ENCODE assay signal across 14 cellular contexts in genomic region chr1:19079983-19080472, GRCh38.
A peak's percentile ranks its signal among the peaks of the same experiment; 100 is the strongest.
DNase-seq lines count a peak whose midpoint lies in the region; ATAC-seq and TF ChIP-seq lines count a peak whose summit lies in the region.
"Had no signal": no experiment of that assay in that cellular context is flagged by ENCODE, and none has a peak within 500 bp of the region (broad histone marks: within the 10 kb centered on the region; RNA-seq: fewer than 3 reads in every experiment).

No MANE protein-coding gene starts in this region.

- peaks cover 43% of the 10 kb centered on the region for H3K4me1 Mint-ChIP-seq in CD14-positive monocyte
- H3K4me1 Mint-ChIP-seq in activated T-helper 17 cell treated with anti-CD3 and anti-CD28 coated beads, Interleukin-2, amount 50 U/mL, for 72 hours: peaks cover 7% of the 10 kb centered on the region
- H3K4me1 Mint-ChIP-seq in effector memory CD8-positive, alpha-beta T cell (ENCODE audit: low read depth in 2 of 2): peaks cover 2 to 11% of the 10 kb centered on the region in 2 donors
- H3K4me1 Mint-ChIP-seq in activated CD8-positive, alpha-beta memory T cell treated with anti-CD3 and anti-CD28 coated beads, Interleukin-2, amount 10 ng/mL, durations not matched to agents 7 days and 5 days: peaks cover 13% of the 10 kb centered on the region

- H3K27ac Mint-ChIP-seq in CD14-positive monocyte: peak overlapping the region; percentile 91 to 97 (median 96)
- peak overlapping the region; percentile 17 for H3K27ac Mint-ChIP-seq in activated T-helper 17 cell treated with anti-CD3 and anti-CD28 coated beads, Interleukin-2, amount 50 U/mL, for 72 hours
- H3K27ac Mint-ChIP-seq in effector memory CD8-positive, alpha-beta T cell: no peak overlapping the region
- no peak overlapping the region for H3K27ac Mint-ChIP-seq in activated CD8-positive, alpha-beta memory T cell treated with anti-CD3 and anti-CD28 coated beads, Interleukin-2, amount 10 ng/mL, durations not matched to agents 7 days and 5 days
- H3K27ac Mint-ChIP-seq: activated CD8-positive, alpha-beta T cell treated with anti-CD3 and anti-CD28 coated beads, Interleukin-2, amount 10 ng/mL, durations not matched to agents 7 days and 5 days; memory B cell had no signal

- H3K4me3 Mint-ChIP-seq in CD14-positive monocyte: peak overlapping the region in 1 of 2 donors; percentile 90
- no peak overlapping the region for H3K4me3 Mint-ChIP-seq in activated T-helper 17 cell treated with anti-CD3 and anti-CD28 coated beads, Interleukin-2, amount 50 U/mL, for 72 hours
- H3K4me3 Mint-ChIP-seq in effector memory CD8-positive, alpha-beta T cell: no peak overlapping the region
- no peak overlapping the region for H3K4me3 Mint-ChIP-seq in activated CD8-positive, alpha-beta memory T cell treated with anti-CD3 and anti-CD28 coated beads, Interleukin-2, amount 10 ng/mL, durations not matched to agents 7 days and 5 days
- H3K4me3 Mint-ChIP-seq: activated CD8-positive, alpha-beta T cell treated with anti-CD3 and anti-CD28 coated beads, Interleukin-2, amount 10 ng/mL, durations not matched to agents 7 days and 5 days; memory B cell had no signal

- no peaks in the 10 kb centered on the region for H3K9me3 ChIP-seq in skeletal muscle tissue (ENCODE audit: control insufficient read depth in 3 of 3, low read length in 3 of 3)

- H3K36me3 ChIP-seq in skeletal muscle tissue (ENCODE audit: control insufficient read depth in 3 of 3, insufficient read depth in 3 of 3, low read length in 3 of 3): peaks cover 85 to 95% (median 93%) of the 10 kb centered on the region in 3 donors

- CTCF ChIA-PET in activated CD8-positive, alpha-beta memory T cell treated with anti-CD3 and anti-CD28 coated beads, Interleukin-2, amount 10 ng/mL, durations not matched to agents 7 days and 5 days (lab: Charles Lee): interaction anchor here (0.8 to 1.6 kb wide), 3 partner anchors 16 to 173 kb away, joined by 3 to 6 read pairs (median 3); no protein-coding TSS in a partner anchor

- no peak overlapping the region for H3K9ac ChIP-seq in skeletal muscle tissue (ENCODE audit: low read depth in 1 of 3, low read length in 3 of 3)

- intact Hi-C loops in CD14-positive monocyte (cut with micrococcal nuclease): loop anchor here (5.0 kb wide), 2 partner anchors 173 to 178 kb away; partner anchors contain the start of gene ALDH4A1 (in 1 of the 2)
- intact Hi-C loops in left colon (cut with DNase I, micrococcal nuclease): loop anchor here in 1 of 2 donors (10.0 kb wide), 1 partner anchor 165 kb away; no protein-coding TSS in a partner anchor

- H3K27me3 Mint-ChIP-seq in CD14-positive monocyte (ENCODE audit: low read depth in 3 of 3): peaks cover 0 to under 1% (median 0%) of the 10 kb centered on the region in 3 donors
- H3K27me3 Mint-ChIP-seq in activated T-helper 17 cell treated with anti-CD3 and anti-CD28 coated beads, Interleukin-2, amount 50 U/mL, for 72 hours: no peaks in the 10 kb centered on the region
- no peaks in the 10 kb centered on the region for H3K27me3 Mint-ChIP-seq in effector memory CD8-positive, alpha-beta T cell
- no peaks in the 10 kb centered on the region for H3K27me3 Mint-ChIP-seq in activated CD8-positive, alpha-beta memory T cell treated with anti-CD3 and anti-CD28 coated beads, Interleukin-2, amount 10 ng/mL, durations not matched to agents 7 days and 5 days
- H3K27me3 Mint-ChIP-seq: memory B cell had no signal

- no peaks in the 10 kb centered on the region for H3K27me3 ChIP-seq in skeletal muscle tissue (ENCODE audit: control insufficient read depth in 3 of 3, insufficient read depth in 3 of 3, low read length in 3 of 3)

- no peak for TF ChIP-seq CTCF in CD14-positive monocyte (IDR thresholded peaks at IDR 0.05)

- peaks cover 0 to 3% (median 0%) of the 10 kb centered on the region in 7 donors for H3K9me3 Mint-ChIP-seq in CD14-positive monocyte
- no peaks in the 10 kb centered on the region for H3K9me3 Mint-ChIP-seq in activated T-helper 17 cell treated with anti-CD3 and anti-CD28 coated beads, Interleukin-2, amount 50 U/mL, for 72 hours
- H3K9me3 Mint-ChIP-seq in effector memory CD8-positive, alpha-beta T cell: no peaks in the 10 kb centered on the region
- H3K9me3 Mint-ChIP-seq in activated CD8-positive, alpha-beta memory T cell treated with anti-CD3 and anti-CD28 coated beads, Interleukin-2, amount 10 ng/mL, durations not matched to agents 7 days and 5 days (ENCODE audit: low read depth): no peaks in the 10 kb centered on the region
- H3K9me3 Mint-ChIP-seq: memory B cell had no signal

- H3K4me1 ChIP-seq in skeletal muscle tissue (ENCODE audit: control insufficient read depth in 3 of 3, insufficient read depth in 3 of 3, low read length in 3 of 3): peaks cover 8 to 19% (median 16%) of the 10 kb centered on the region in 3 donors

- DNase-seq in CD14-positive monocyte (ENCODE audit: low spot score): no peak
- DNase-seq in left colon: no peak
- DNase-seq in dermis blood vessel endothelial cell: no peak
- no peak for DNase-seq in effector memory CD8-positive, alpha-beta T cell
- no peak for DNase-seq in activated CD8-positive, alpha-beta memory T cell treated with anti-CD3 and anti-CD28 coated beads, Interleukin-2, amount 10 ng/mL, durations not matched to agents 7 days and 5 days
- DNase-seq in NK-92 (lab: John Stamatoyannopoulos, UW; ENCODE audit: unreplicated experiment): no peak
- DNase-seq: activated CD8-positive, alpha-beta T cell treated with anti-CD3 and anti-CD28 coated beads, Interleukin-2, amount 10 ng/mL, durations not matched to agents 7 days and 5 days; amniotic stem cell; NCI-H1930; NCI-H524 treated with DMSO at 0.1 percent for 48 hours; occipital lobe had no signal

- no peak overlapping the region for H3K4me3 ChIP-seq in skeletal muscle tissue (ENCODE audit: low read length in 3 of 3)

- H3K36me3 Mint-ChIP-seq in CD14-positive monocyte: peaks cover 81 to 85% of the 10 kb centered on the region in 2 donors
- H3K36me3 Mint-ChIP-seq in activated T-helper 17 cell treated with anti-CD3 and anti-CD28 coated beads, Interleukin-2, amount 50 U/mL, for 72 hours (ENCODE audit: low read depth): peaks cover 100% of the 10 kb centered on the region
- peaks cover 62% of the 10 kb centered on the region for H3K36me3 Mint-ChIP-seq in effector memory CD8-positive, alpha-beta T cell (ENCODE audit: insufficient read depth)
- H3K36me3 Mint-ChIP-seq in activated CD8-positive, alpha-beta memory T cell treated with anti-CD3 and anti-CD28 coated beads, Interleukin-2, amount 10 ng/mL, durations not matched to agents 7 days and 5 days: peaks cover 61% of the 10 kb centered on the region

- no peak for ATAC-seq in activated T-helper 17 cell treated with anti-CD3 and anti-CD28 coated beads, Interleukin-2, amount 50 U/mL, for 72 hours (replicated peaks)
- ATAC-seq in left colon: peak; percentile 22
- ATAC-seq in effector memory CD8-positive, alpha-beta T cell (replicated peaks): no peak
- ATAC-seq in activated CD8-positive, alpha-beta memory T cell treated with anti-CD3 and anti-CD28 coated beads, Interleukin-2, amount 10 ng/mL, durations not matched to agents 7 days and 5 days: no peak
- ATAC-seq: activated CD8-positive, alpha-beta T cell treated with anti-CD3 and anti-CD28 coated beads, Interleukin-2, amount 10 ng/mL, durations not matched to agents 7 days and 5 days had no signal

- H3K27ac ChIP-seq in skeletal muscle tissue (ENCODE audit: low read depth, low read length): peak overlapping the region; percentile 14

Comparison
In these comparisons a context has a peak if more than half of its experiments do, and no peak if none do; other contexts are left out.
1. H3K27ac Mint-ChIP-seq: peak in CD14-positive monocyte (7 of 7) and activated T-helper 17 cell treated with anti-CD3 and anti-CD28 coated beads, Interleukin-2, amount 50 U/mL, for 72 hours (single experiment); none in effector memory CD8-positive, alpha-beta T cell (0 of 2) and activated CD8-positive, alpha-beta memory T cell treated with anti-CD3 and anti-CD28 coated beads, Interleukin-2, amount 10 ng/mL, durations not matched to agents 7 days and 5 days (single experiment).